In genomic region chr5:58122157-58122556, GRCh38 we compare ENCODE assay signal across 16 cellular contexts.
"Had no signal": no experiment of that assay in that cellular context is flagged by ENCODE, and none has a peak within 500 bp of the region (broad histone marks: within the 10 kb centered on the region; RNA-seq: fewer than 3 reads in every experiment).

No MANE protein-coding gene starts in this region.

- H3K27me3 Mint-ChIP-seq: activated CD8-positive, alpha-beta T cell treated with anti-CD3 and anti-CD28 coated beads for 36 hours; activated naive CD4-positive, alpha-beta T cell treated with anti-CD3 and anti-CD28 coated beads, Interleukin-2, amount 10 ng/mL, durations not matched to agents 7 days and 5 days had no signal

- H3K4me1 Mint-ChIP-seq: activated B cell treated with CpG ODN at 0.5 μM for 24 hours; activated naive CD4-positive, alpha-beta T cell treated with anti-CD3 and anti-CD28 coated beads, Interleukin-2, amount 10 ng/mL, durations not matched to agents 7 days and 5 days; activated naive CD8-positive, alpha-beta T cell treated with anti-CD3 and anti-CD28 coated beads, Interleukin-2, amount 50 U/mL, for 24 hours had no signal

- ATAC-seq: activated CD8-positive, alpha-beta T cell treated with anti-CD3 and anti-CD28 coated beads for 36 hours; activated naive CD8-positive, alpha-beta T cell treated with anti-CD3 and anti-CD28 coated beads, Interleukin-2, amount 50 U/mL, for 24 hours; left lobe of liver had no signal

- H3K36me3 Mint-ChIP-seq: activated naive CD4-positive, alpha-beta T cell treated with anti-CD3 and anti-CD28 coated beads, Interleukin-2, amount 10 ng/mL, durations not matched to agents 7 days and 5 days had no signal

- H3K27ac Mint-ChIP-seq: activated B cell treated with CpG ODN at 0.5 μM for 24 hours; activated CD8-positive, alpha-beta T cell treated with anti-CD3 and anti-CD28 coated beads for 36 hours; activated naive CD4-positive, alpha-beta T cell treated with anti-CD3 and anti-CD28 coated beads, Interleukin-2, amount 10 ng/mL, durations not matched to agents 7 days and 5 days; activated naive CD8-positive, alpha-beta T cell treated with anti-CD3 and anti-CD28 coated beads, Interleukin-2, amount 50 U/mL, for 24 hours; activated T-cell treated with anti-CD3 and anti-CD28 coated beads, Interleukin-2, amount 50 U/mL, for 24 hours; nephron progenitor cell had no signal

- DNase-seq: activated B cell treated with CpG ODN at 0.5 μM for 24 hours; activated CD4-positive, alpha-beta T cell treated with anti-CD3 and anti-CD28 coated beads for 4 hours; activated CD8-positive, alpha-beta T cell treated with anti-CD3 and anti-CD28 coated beads for 36 hours; activated effector memory CD4-positive, alpha-beta T cell treated with Interleukin-2 at 50 U/mL for 16 hours; activated naive CD4-positive, alpha-beta T cell treated with anti-CD3 and anti-CD28 coated beads, Interleukin-2, amount 10 ng/mL, durations not matched to agents 7 days and 5 days; activated naive CD8-positive, alpha-beta T cell treated with anti-CD3 and anti-CD28 coated beads, Interleukin-2, amount 50 U/mL, for 24 hours; activated T-cell treated with anti-CD3 and anti-CD28 coated beads, Interleukin-2, amount 50 U/mL, for 24 hours; effector CD4-positive, alpha-beta T cell; kidney; nephron progenitor cell; stimulated activated CD4-positive, alpha-beta T cell treated with anti-CD3 and anti-CD28 coated beads, Interleukin-12 subunit alpha, Interleukin-12 subunit beta, amount 100 ng/mL, for 4 hours; stimulated activated CD4-positive, alpha-beta T cell treated with anti-CD3 and anti-CD28 coated beads, Interleukin-1b, Interleukin-23, amount 100 ng/mL, for 48 hours; stimulated activated naive CD4-positive, alpha-beta T cell treated with Interleukin-2 at 50 U/mL for 16 hours; T-helper 9 cell; tibial artery had no signal

- H3K9me3 Mint-ChIP-seq: activated B cell treated with CpG ODN at 0.5 μM for 24 hours; activated CD8-positive, alpha-beta T cell treated with anti-CD3 and anti-CD28 coated beads for 36 hours; activated naive CD4-positive, alpha-beta T cell treated with anti-CD3 and anti-CD28 coated beads, Interleukin-2, amount 10 ng/mL, durations not matched to agents 7 days and 5 days; activated naive CD8-positive, alpha-beta T cell treated with anti-CD3 and anti-CD28 coated beads, Interleukin-2, amount 50 U/mL, for 24 hours; activated T-cell treated with anti-CD3 and anti-CD28 coated beads, Interleukin-2, amount 50 U/mL, for 24 hours; nephron progenitor cell had no signal

- H3K4me3 Mint-ChIP-seq: activated B cell treated with CpG ODN at 0.5 μM for 24 hours; activated CD8-positive, alpha-beta T cell treated with anti-CD3 and anti-CD28 coated beads for 36 hours; activated naive CD4-positive, alpha-beta T cell treated with anti-CD3 and anti-CD28 coated beads, Interleukin-2, amount 10 ng/mL, durations not matched to agents 7 days and 5 days; activated naive CD8-positive, alpha-beta T cell treated with anti-CD3 and anti-CD28 coated beads, Interleukin-2, amount 50 U/mL, for 24 hours; activated T-cell treated with anti-CD3 and anti-CD28 coated beads, Interleukin-2, amount 50 U/mL, for 24 hours; nephron progenitor cell had no signal
